ENCODE assay signal across 1 cellular context in genomic region chr10:77799352-77799751, GRCh38.
TF ChIP-seq lines count a peak whose summit lies in the region.

No MANE protein-coding gene starts in this region.

TF ChIP-seq in IMR-90, 13 proteins besides CTCF, POLR2A, EP300 and RAD21 (continued from another document):
- TF ChIP-seq MXI1 (IDR thresholded peaks at IDR 0.05; ENCODE audit: borderline replicate concordance, low read depth, low read length) (no peak), CHD1 (IDR thresholded peaks at IDR 0.05; ENCODE audit: low read depth, low read length) (no peak), MAFK (IDR thresholded peaks at IDR 0.05; ENCODE audit: low read depth, low read length) (no peak), USF2 (IDR thresholded peaks at IDR 0.05; ENCODE audit: low read depth, low read length) (no peak), NFE2L2 (IDR thresholded peaks at IDR 0.05; ENCODE audit: low read depth, low read length) (no peak), BHLHE40 (IDR thresholded peaks at IDR 0.05; ENCODE audit: low read depth, low read length) (no peak), RCOR1 (IDR thresholded peaks at IDR 0.05; ENCODE audit: insufficient replicate concordance, low read length) (no peak), SMC3 (IDR thresholded peaks at IDR 0.05; ENCODE audit: low read depth, low read length) (no peak), FOS (IDR thresholded peaks at IDR 0.05; ENCODE audit: low read depth, low read length) (no peak), CEBPB (IDR thresholded peaks at IDR 0.05; ENCODE audit: low read depth, low read length) (no peak)
- TF ChIP-seq, protein P1, sequence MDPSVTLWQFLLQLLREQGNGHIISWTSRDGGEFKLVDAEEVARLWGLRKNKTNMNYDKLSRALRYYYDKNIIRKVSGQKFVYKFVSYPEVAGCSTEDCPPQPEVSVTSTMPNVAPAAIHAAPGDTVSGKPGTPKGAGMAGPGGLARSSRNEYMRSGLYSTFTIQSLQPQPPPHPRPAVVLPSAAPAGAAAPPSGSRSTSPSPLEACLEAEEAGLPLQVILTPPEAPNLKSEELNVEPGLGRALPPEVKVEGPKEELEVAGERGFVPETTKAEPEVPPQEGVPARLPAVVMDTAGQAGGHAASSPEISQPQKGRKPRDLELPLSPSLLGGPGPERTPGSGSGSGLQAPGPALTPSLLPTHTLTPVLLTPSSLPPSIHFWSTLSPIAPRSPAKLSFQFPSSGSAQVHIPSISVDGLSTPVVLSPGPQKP (IDR thresholded peaks at IDR 0.05; ENCODE audit: borderline replicate concordance, low read depth, low read length), result no peak
